In the genomic region with DNA sequence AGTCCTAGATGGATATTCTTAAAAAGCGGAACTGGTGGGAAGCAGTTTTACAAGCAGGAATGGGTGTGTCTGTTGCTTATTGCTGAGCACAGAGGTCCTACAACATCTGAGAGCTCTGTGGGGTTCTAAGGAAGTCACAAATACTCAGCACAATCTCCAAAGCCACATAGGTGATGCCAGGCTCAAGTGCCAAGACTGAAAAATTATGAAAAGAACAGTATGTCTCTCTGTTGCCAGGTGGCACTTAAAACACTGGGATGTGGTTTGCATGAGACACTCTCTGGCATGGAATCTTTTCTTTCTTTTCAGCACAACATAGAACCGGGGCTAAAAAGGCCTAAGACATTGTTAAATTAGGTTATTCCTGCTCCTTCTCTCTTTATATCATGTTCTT, we compare ENCODE assay signal across 15 cellular contexts.
DNase-seq lines count a peak whose midpoint lies in the region; ATAC-seq, FAIRE-seq and TF ChIP-seq lines count a peak whose summit lies in the region.
"Had no signal": no experiment of that assay in that cellular context is flagged by ENCODE, and none has a peak within 500 bp of the region (broad histone marks: within the 10 kb centered on the region; RNA-seq: fewer than 3 reads in every experiment).

No MANE protein-coding gene starts in this region.

- no peak for TF ChIP-seq EP300 in stomach (IDR thresholded peaks at IDR 0.05)

- CTCF ChIA-PET in CD8-positive, alpha-beta T cell (lab: Charles Lee), result no interaction called here

- H3K9me3 ChIP-seq in kidney (ENCODE audit: control insufficient read depth in 1 of 2, low read length in 2 of 2), result no peaks in the 10 kb centered on the region
- H3K9me3 ChIP-seq in stomach, result no peaks in the 10 kb centered on the region
- H3K9me3 ChIP-seq in CD8-positive, alpha-beta T cell (ENCODE audit: low read length), result no peaks in the 10 kb centered on the region
- H3K9me3 ChIP-seq: SJCRH30 had no signal

- H3K9ac ChIP-seq in kidney (ENCODE audit: low read length in 2 of 2), result no peak overlapping the region

- intact Hi-C loops in kidney (cut with DNase I) (no loop called here), stomach (cut with DNase I; ENCODE audit: low total_unique reads) (no loop called here)
- intact Hi-C loops in CD8-positive, alpha-beta T cell (cut with DNase I, micrococcal nuclease), result no loop called here

- no peaks in the 10 kb centered on the region for H3K36me3 ChIP-seq in kidney (ENCODE audit: control insufficient read depth in 1 of 2, insufficient read depth in 2 of 2, low read length in 2 of 2)
- no peaks in the 10 kb centered on the region for H3K36me3 ChIP-seq in stomach
- H3K36me3 ChIP-seq in CD8-positive, alpha-beta T cell (ENCODE audit: insufficient read depth, low read length), result no peaks in the 10 kb centered on the region
- H3K36me3 ChIP-seq: SJCRH30 had no signal

- POLR2A ChIA-PET in CD8-positive, alpha-beta T cell (lab: Charles Lee), result no interaction called here

- H3K4me1 ChIP-seq in kidney (ENCODE audit: control insufficient read depth in 1 of 2, insufficient read depth in 1 of 2, low read depth in 1 of 2, low read length in 2 of 2) (peaks cover 18 to 21% of the 10 kb centered on the region in 2 donors), stomach (peaks cover 16 to 67% (median 42%) of the 10 kb centered on the region in 4 donors)
- H3K4me1 ChIP-seq in CD8-positive, alpha-beta T cell (ENCODE audit: insufficient read depth, low read length), result no peaks in the 10 kb centered on the region

- no peaks in the 10 kb centered on the region for H3K27me3 Mint-ChIP-seq in CD8-positive, alpha-beta T cell (ENCODE audit: low read depth)

- WGBS in stomach, 5 donors, result 74 to 82% (median 80%) methylated on average over 2 of the region's 2 CpGs

- no peaks in the 10 kb centered on the region for H3K27me3 ChIP-seq in stomach
- no peaks in the 10 kb centered on the region for H3K27me3 ChIP-seq in CD8-positive, alpha-beta T cell (ENCODE audit: insufficient read depth, low read length)
- H3K27me3 ChIP-seq: SJCRH30 had no signal

- TF ChIP-seq CTCF in astrocyte of the spinal cord (IDR thresholded peaks at IDR 0.05; ENCODE audit: low read depth, low read length) (no peak), kidney (IDR thresholded peaks at IDR 0.05; ENCODE audit: borderline replicate concordance, extremely low read depth, insufficient read depth) (no peak), stomach (IDR thresholded peaks at IDR 0.05) (no peak)
- TF ChIP-seq CTCF in CD8-positive, alpha-beta T cell (IDR thresholded peaks at IDR 0.05), result no peak

- no peak for TF ChIP-seq POLR2A in stomach (IDR thresholded peaks at IDR 0.05)

- H3K9me3 Mint-ChIP-seq in CD8-positive, alpha-beta T cell, result no peaks in the 10 kb centered on the region
- H3K9me3 Mint-ChIP-seq: CD14-positive monocyte; stimulated activated memory B cell treated with anti-CD40 and anti-IgM and Interleukin-4, amounts not matched to agents 10 μg/mL and 1 μg/mL and 100 μg/mL, for 72 hours had no signal

- FAIRE-seq in kidney (lab: Jason Lieb, UNC), result no peak
- FAIRE-seq: frontal cortex had no signal

- peaks cover 12% of the 10 kb centered on the region for H3K4me1 Mint-ChIP-seq in CD8-positive, alpha-beta T cell (ENCODE audit: low read depth)

- H3K27ac ChIP-seq in kidney (ENCODE audit: low read depth in 2 of 2, low read length in 2 of 2) (peak overlapping the region; percentile 16), stomach (peak overlapping the region in 4 of 5 donors; percentile 5 to 75 (median 65))
- no peak overlapping the region for H3K27ac ChIP-seq in CD8-positive, alpha-beta T cell (ENCODE audit: low read depth, low read length)
- H3K27ac ChIP-seq: SJCRH30 had no signal

- no peaks in the 10 kb centered on the region for H3K36me3 Mint-ChIP-seq in CD8-positive, alpha-beta T cell
- H3K36me3 Mint-ChIP-seq: CD14-positive monocyte; stimulated activated memory B cell treated with anti-CD40 and anti-IgM and Interleukin-4, amounts not matched to agents 10 μg/mL and 1 μg/mL and 100 μg/mL, for 72 hours had no signal

- no peak for ATAC-seq in CD8-positive, alpha-beta T cell
- ATAC-seq: stimulated activated memory B cell treated with anti-CD40 and anti-IgM and Interleukin-4, amounts not matched to agents 10 μg/mL and 1 μg/mL and 100 μg/mL, for 72 hours had no signal

- H3K4me3 ChIP-seq in astrocyte of the spinal cord (ENCODE audit: low read depth, low read length) (no peak overlapping the region), kidney (ENCODE audit: low read length in 2 of 2) (no peak overlapping the region), stomach (no peak overlapping the region)
- H3K4me3 ChIP-seq in CD8-positive, alpha-beta T cell (ENCODE audit: low read depth, low read length), result no peak overlapping the region
- H3K4me3 ChIP-seq: SJCRH30 had no signal

- DNase-seq in M059J (ENCODE audit: low read depth) (peak; percentile 58), astrocyte of the spinal cord (ENCODE audit: low read depth, low spot score) (peak; percentile 58), kidney (no peak), stomach (no peak), AG08395 (ENCODE audit: low spot score) (no peak), mesenteric fat pad (ENCODE audit: low spot score) (no peak)
- no peak for DNase-seq in CD8-positive, alpha-beta T cell
- DNase-seq in central memory CD4-positive, alpha-beta T cell, result no peak
- DNase-seq: GF-D8; NCI-H1105 treated with DMSO at 0.1 percent for 48 hours; stimulated activated CD4-positive, alpha-beta T cell treated with anti-CD3 and anti-CD28 coated beads, Interleukin-1b, Interleukin-23, amount 100 ng/mL, for 48 hours had no signal

- H3K27ac Mint-ChIP-seq in CD8-positive, alpha-beta T cell, result no peak overlapping the region
- H3K27ac Mint-ChIP-seq: CD14-positive monocyte; stimulated activated memory B cell treated with anti-CD40 and anti-IgM and Interleukin-4, amounts not matched to agents 10 μg/mL and 1 μg/mL and 100 μg/mL, for 72 hours had no signal

- no peak overlapping the region for H3K4me3 Mint-ChIP-seq in CD8-positive, alpha-beta T cell
- H3K4me3 Mint-ChIP-seq: CD14-positive monocyte; stimulated activated memory B cell treated with anti-CD40 and anti-IgM and Interleukin-4, amounts not matched to agents 10 μg/mL and 1 μg/mL and 100 μg/mL, for 72 hours had no signal

- in situ Hi-C loops in astrocyte of the spinal cord (cut with HindIII; ENCODE audit: low sequenced_read_pairs), result no loop called here

Comparison
In these comparisons a context has a peak if more than half of its experiments do, and no peak if none do; other contexts are left out.
1. DNase-seq: peak in M059J (single experiment) and astrocyte of the spinal cord (single experiment); none in kidney (single experiment), stomach (single experiment), CD8-positive, alpha-beta T cell (0 of 7), central memory CD4-positive, alpha-beta T cell (single experiment), AG08395 (single experiment) and mesenteric fat pad (single experiment).